8 cellular contexts compared by ENCODE assay signal in the genomic region with DNA sequence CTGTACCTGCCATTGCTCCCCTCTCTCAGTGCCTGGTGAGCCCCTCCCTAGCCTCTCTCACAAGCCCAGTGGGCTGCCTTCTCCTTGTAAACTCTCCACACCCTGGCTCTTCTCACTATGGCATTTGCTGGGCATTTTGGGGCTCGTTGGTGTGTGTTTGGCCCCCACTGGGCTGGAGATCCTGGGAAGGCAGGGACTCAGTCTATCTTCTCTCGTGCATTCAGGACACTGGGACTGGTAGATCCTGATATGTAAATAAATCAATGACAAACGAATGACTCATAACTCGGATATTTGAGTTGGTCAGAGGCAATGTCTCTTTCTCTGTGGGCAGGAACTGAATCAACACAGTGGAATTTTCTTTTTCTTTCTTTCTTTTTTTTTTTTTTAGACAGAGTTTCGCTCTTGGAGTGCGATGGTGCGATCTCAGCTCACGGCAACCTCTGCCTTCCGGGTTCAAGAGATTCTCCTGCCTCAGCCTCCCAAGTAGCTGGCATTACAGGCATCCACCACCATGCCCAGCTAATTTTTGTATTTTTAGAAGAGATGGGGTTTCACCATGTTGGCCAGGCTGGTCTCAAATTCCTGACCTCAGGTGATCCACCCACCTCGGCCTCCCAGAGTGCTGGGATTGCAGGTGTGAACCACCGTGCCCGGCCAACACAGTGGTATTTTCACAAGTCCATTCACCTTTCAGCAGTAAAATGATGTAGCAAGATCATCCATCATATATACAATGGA.
DNase-seq lines count a peak whose midpoint lies in the region; ATAC-seq lines count a peak whose summit lies in the region.

No MANE protein-coding gene starts in this region.

- DNase-seq in HK-2 (ENCODE audit: unreplicated experiment) (peak; percentile 45), amniotic epithelial cell (ENCODE audit: low read depth) (peak; percentile 93), iPS DF 4.7 (ENCODE audit: extremely low read depth, low spot score) (peak; percentile 68), stromal cell of bone marrow (ENCODE audit: low read depth) (peak; percentile 81), NOMO-1 (lab: John Stamatoyannopoulos, UW; ENCODE audit: unreplicated experiment in 2 of 2) (no peak), germinal center (ENCODE audit: low spot score) (no peak)

- ATAC-seq in HG03520 (IDR thresholded peaks at IDR 0.05; ENCODE audit: unreplicated experiment) (no peak), GM21737 (IDR thresholded peaks at IDR 0.05; ENCODE audit: unreplicated experiment) (no peak)

Comparison
In these comparisons a context has a peak if more than half of its experiments do, and no peak if none do; other contexts are left out.
1. DNase-seq: peak in HK-2 (single experiment), amniotic epithelial cell (single experiment), iPS DF 4.7 (single experiment) and stromal cell of bone marrow (single experiment); none in NOMO-1 (0 of 2) and germinal center (single experiment).